In the genomic region with DNA sequence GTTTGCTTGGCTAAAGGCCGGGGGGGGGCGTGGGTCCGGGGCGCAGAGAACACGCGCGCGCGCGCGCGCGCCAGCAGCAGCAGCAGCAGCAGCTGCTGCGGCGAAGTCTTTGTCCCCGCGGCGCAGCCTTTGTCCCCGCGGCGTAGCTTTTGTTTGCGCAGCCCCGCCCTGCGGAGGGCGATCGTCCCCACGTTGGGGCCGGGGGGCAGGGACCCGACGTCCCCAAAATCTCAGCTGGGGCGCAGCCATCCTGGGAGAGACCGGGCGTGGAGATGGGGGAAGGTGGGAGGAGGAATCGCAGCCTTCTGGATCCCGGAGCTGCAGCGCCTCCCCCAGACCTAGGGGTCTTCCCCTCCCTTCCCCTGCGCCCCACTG, we compare ENCODE assay signal across 8 cellular contexts.
DNase-seq lines count a peak whose midpoint lies in the region; ATAC-seq and TF ChIP-seq lines count a peak whose summit lies in the region.

No MANE protein-coding gene starts in this region.

- intact Hi-C loops in uterus (cut with DNase I; ENCODE audit: low total_unique reads), result no loop called here

- H3K9me3 ChIP-seq in ectodermal cell (ENCODE audit: control insufficient read depth, low read length), result no peaks in the 10 kb centered on the region
- H3K9me3 ChIP-seq in uterus, result no peaks in the 10 kb centered on the region

- H3K4me1 ChIP-seq in ectodermal cell (ENCODE audit: control insufficient read depth, insufficient read depth, low read length) (peaks cover 6% of the 10 kb centered on the region), uterus (no peaks in the 10 kb centered on the region)

- WGBS in ectodermal cell, 2 experiments, result 2% methylated on average over 36 to 37 of the region's 37 CpGs

- no peak for TF ChIP-seq CTCF in uterus (IDR thresholded peaks at IDR 0.05)

- H3K36me3 ChIP-seq in ectodermal cell (ENCODE audit: control insufficient read depth, insufficient read depth, low read length) (no peaks in the 10 kb centered on the region), uterus (no peaks in the 10 kb centered on the region)

- H3K27me3 ChIP-seq in ectodermal cell (ENCODE audit: control insufficient read depth, insufficient read depth, low read length, poor library complexity, severe bottlenecking) (peaks cover 15% of the 10 kb centered on the region), uterus (no peaks in the 10 kb centered on the region)

- DNase-seq in ELF-1 (ENCODE audit: low read depth, low spot score) (peak; percentile 36), NCI-H345 treated with DMSO at 0.1 percent for 48 hours (lab: John Stamatoyannopoulos, UW; ENCODE audit: unreplicated experiment) (peak; percentile 43), midbrain (lab: John Stamatoyannopoulos, UW) (peak; percentile 58), uterus (no peak), T1000 (lab: John Stamatoyannopoulos, UW) (no peak)

- ATAC-seq in HG02763 (IDR thresholded peaks at IDR 0.05; ENCODE audit: unreplicated experiment) (no peak), GM19023 (IDR thresholded peaks at IDR 0.05; ENCODE audit: unreplicated experiment) (no peak)

- H3K4me3 ChIP-seq in ectodermal cell (ENCODE audit: insufficient read depth, low read depth, low read length) (peak overlapping the region; percentile 42), uterus (peak overlapping the region; percentile 34 to 64)

- TF ChIP-seq POLR2A in uterus (IDR thresholded peaks at IDR 0.05), result no peak

- peak overlapping the region; percentile 56 for H3K27ac ChIP-seq in ectodermal cell (ENCODE audit: insufficient read depth, low read depth, low read length, poor library complexity, severe bottlenecking)
- no peak overlapping the region for H3K27ac ChIP-seq in uterus

Comparison
In these comparisons a context has a peak if more than half of its experiments do, and no peak if none do; other contexts are left out.
1. DNase-seq: peak in ELF-1 (single experiment), NCI-H345 treated with DMSO at 0.1 percent for 48 hours (single experiment) and midbrain (single experiment); none in uterus (0 of 2) and T1000 (single experiment).